7 cellular contexts compared by ENCODE assay signal in the genomic region with DNA sequence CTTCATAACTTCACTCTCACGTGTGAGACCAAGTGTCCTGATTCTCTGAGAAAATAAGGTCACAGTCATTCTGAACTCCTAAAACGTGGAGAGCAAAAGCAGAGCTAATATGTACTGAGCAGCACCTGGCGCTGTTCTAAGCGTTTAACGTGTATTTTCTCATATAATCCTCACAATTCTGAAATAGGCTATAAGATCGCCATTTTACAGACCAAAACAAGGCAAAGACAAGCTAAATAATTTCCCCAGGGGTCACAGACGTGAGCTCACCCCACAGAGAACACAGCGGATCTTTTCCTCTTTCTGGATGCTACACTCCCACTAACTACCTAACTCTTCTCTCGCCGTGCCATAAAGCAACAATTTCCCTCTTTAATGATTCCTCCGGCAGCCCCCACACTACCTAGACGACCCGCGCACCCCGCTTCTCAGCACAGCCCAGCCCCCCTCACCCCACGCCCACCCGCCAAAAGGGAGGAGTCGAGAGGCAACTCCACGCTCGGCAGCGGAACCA. TPM values are rescaled to one million over a fixed set of nuclear protein-coding genes. Genes with fewer than 3 reads are reported as not detected.
A peak's percentile ranks its signal among the peaks of the same experiment; 100 is the strongest.
DNase-seq lines count a peak whose midpoint lies in the region; ATAC-seq lines count a peak whose summit lies in the region.

No MANE protein-coding gene starts in this region.

- H3K36me3 ChIP-seq in SJSA1 (no peaks in the 10 kb centered on the region), duodenal mucosa (ENCODE audit: control insufficient read depth in 1 of 2, insufficient read depth in 2 of 2, low read length in 2 of 2) (no peaks in the 10 kb centered on the region), urinary bladder (ENCODE audit: insufficient read depth) (no peaks in the 10 kb centered on the region)

- WGBS in urinary bladder = 1% methylated on average over 21 of the region's 21 CpGs

- DNase-seq in SJSA1 (ENCODE audit: low read depth in 1 of 2, low spot score in 2 of 2) (no peak), midbrain (lab: John Stamatoyannopoulos, UW) (peak; percentile 50), SKM-1 (lab: John Stamatoyannopoulos, UW; ENCODE audit: unreplicated experiment) (no peak)

- no peaks in the 10 kb centered on the region for H3K9me3 ChIP-seq in SJSA1 (replicated peaks)
- H3K9me3 ChIP-seq in duodenal mucosa (ENCODE audit: control insufficient read depth in 1 of 2, low read length in 2 of 2) = no peaks in the 10 kb centered on the region

- peak overlapping the region; percentile 61 for H3K4me3 ChIP-seq in SJSA1
- H3K4me3 ChIP-seq in duodenal mucosa (ENCODE audit: low read depth in 1 of 2, low read length in 2 of 2) = peak overlapping the region; percentile 85 to 93
- H3K4me3 ChIP-seq in urinary bladder (ENCODE audit: low read depth, low read length) = peak overlapping the region; percentile 83

- ATAC-seq in GM18502 (IDR thresholded peaks at IDR 0.05; ENCODE audit: poor library complexity, unreplicated experiment) = peak; percentile 1
- peak; percentile 1 for ATAC-seq in HG02571 (IDR thresholded peaks at IDR 0.05; ENCODE audit: unreplicated experiment)

- H3K4me1 ChIP-seq in SJSA1 (replicated peaks) (peaks cover 10% of the 10 kb centered on the region), duodenal mucosa (ENCODE audit: control insufficient read depth in 1 of 2, insufficient read depth in 2 of 2, low read length in 2 of 2) (peaks cover 11 to 14% of the 10 kb centered on the region in 2 donors), urinary bladder (ENCODE audit: insufficient read depth) (no peaks in the 10 kb centered on the region)

- H3K9ac ChIP-seq in duodenal mucosa (ENCODE audit: low read depth in 1 of 2, low read length in 2 of 2) = peak overlapping the region; percentile 93 to 96

- H3K27ac ChIP-seq in SJSA1 = peak overlapping the region; percentile 95
- H3K27ac ChIP-seq in duodenal mucosa (ENCODE audit: low read depth, low read length) = peak overlapping the region; percentile 96
- H3K27ac ChIP-seq in urinary bladder (ENCODE audit: low read depth) = peak overlapping the region; percentile 87

- H3K27me3 ChIP-seq in SJSA1 (replicated peaks) = no peaks in the 10 kb centered on the region
- no peaks in the 10 kb centered on the region for H3K27me3 ChIP-seq in duodenal mucosa (ENCODE audit: control insufficient read depth in 1 of 2, insufficient read depth in 2 of 2, low read length in 2 of 2)

RNA-seq across cellular contexts. Expression of gene SUPT3H, which starts 0.6 kb away (rescaled TPM):
- 6.7 and 11.4 TPM in 2 replicates for total RNA-seq in SJSA1 (2014; rRNA removed; shearing (Covaris generic))
- total RNA-seq in urinary bladder = 12.5 TPM
- polyA plus RNA-seq in urinary bladder = 9.4 TPM

RNA-seq across cellular contexts. Expression of gene RUNX2, which starts 49.0 kb away (rescaled TPM):
- total RNA-seq in SJSA1 (2014; rRNA removed; shearing (Covaris generic)) = 4.9 and 10.3 TPM in 2 replicates
- total RNA-seq in urinary bladder = 2.4 TPM
- 2.6 TPM for polyA plus RNA-seq in urinary bladder
